ENCODE assay signal across 1 cellular context in the genomic region with DNA sequence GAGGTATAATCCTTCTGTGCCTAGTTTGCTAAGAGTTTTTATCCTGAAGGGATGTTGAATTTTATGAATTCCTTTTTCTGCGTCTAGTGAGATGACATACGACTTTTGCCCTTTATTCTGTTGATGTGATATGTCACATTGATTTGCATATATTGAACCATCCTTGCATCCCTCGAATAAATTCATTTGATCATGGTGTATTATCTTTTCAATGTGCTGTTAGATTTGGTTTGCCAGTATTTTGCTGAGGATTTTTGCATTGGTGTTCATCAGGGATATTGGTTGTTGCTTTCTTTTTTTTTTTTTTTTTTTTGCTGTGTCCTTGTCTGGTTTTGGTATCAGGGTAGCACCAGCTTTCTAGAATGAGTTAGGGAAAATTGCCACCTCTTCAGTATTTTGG.
TF ChIP-seq lines count a peak whose summit lies in the region.

No MANE protein-coding gene starts in this region.

TF ChIP-seq in GM23338, 12 proteins besides CTCF, POLR2A, EP300 and RAD21 (continued from another document):
- TF ChIP-seq, protein P1, sequence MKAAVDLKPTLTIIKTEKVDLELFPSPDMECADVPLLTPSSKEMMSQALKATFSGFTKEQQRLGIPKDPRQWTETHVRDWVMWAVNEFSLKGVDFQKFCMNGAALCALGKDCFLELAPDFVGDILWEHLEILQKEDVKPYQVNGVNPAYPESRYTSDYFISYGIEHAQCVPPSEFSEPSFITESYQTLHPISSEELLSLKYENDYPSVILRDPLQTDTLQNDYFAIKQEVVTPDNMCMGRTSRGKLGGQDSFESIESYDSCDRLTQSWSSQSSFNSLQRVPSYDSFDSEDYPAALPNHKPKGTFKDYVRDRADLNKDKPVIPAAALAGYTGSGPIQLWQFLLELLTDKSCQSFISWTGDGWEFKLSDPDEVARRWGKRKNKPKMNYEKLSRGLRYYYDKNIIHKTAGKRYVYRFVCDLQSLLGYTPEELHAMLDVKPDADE (IDR thresholded peaks at IDR 0.05) = no peak
- TF ChIP-seq ZNF331 (CRISPR knock-in tag; IDR thresholded peaks at IDR 0.05; ENCODE audit: low read depth) (no peak), JUNB (IDR thresholded peaks at IDR 0.05; ENCODE audit: unreplicated experiment) (no peak)
